15 cellular contexts compared by ENCODE assay signal in genomic region chr18:46821856-46822711, GRCh38.
"Had no signal": no experiment of that assay in that cellular context is flagged by ENCODE, and none has a peak within 500 bp of the region (broad histone marks: within the 10 kb centered on the region; RNA-seq: fewer than 3 reads in every experiment).

No MANE protein-coding gene starts in this region.

- H3K27ac Mint-ChIP-seq: effector memory CD8-positive, alpha-beta T cell; nephron; T-helper 1 cell treated with Interleukin-12 subunit alpha and Interleukin-12 subunit beta and Interleukin-4 antibody, amounts not matched to agents 30 μg/mL and 1 μg/mL, for 36 hours had no signal

- H3K4me3 ChIP-seq: sigmoid colon, thoracic aorta had no signal

- H3K4me3 Mint-ChIP-seq: effector memory CD8-positive, alpha-beta T cell; nephron; T-helper 1 cell treated with Interleukin-12 subunit alpha and Interleukin-12 subunit beta and Interleukin-4 antibody, amounts not matched to agents 30 μg/mL and 1 μg/mL, for 36 hours had no signal

- H3K27me3 Mint-ChIP-seq: effector memory CD8-positive, alpha-beta T cell had no signal

- DNase-seq: activated CD4-positive, CD25-positive, alpha-beta regulatory T cell treated with anti-CD3 and anti-CD28 coated beads, Interleukin-2, amount 50 U/mL, for 72 hours; activated T-cell treated with anti-CD3 and anti-CD28 coated beads for 4 hours; central memory CD4-positive, alpha-beta T cell; effector memory CD8-positive, alpha-beta T cell; hippocampal formation; kidney glomerular epithelial cell; mesendoderm; sigmoid colon; stimulated activated CD4-positive, alpha-beta T cell treated with anti-CD3 and anti-CD28 coated beads, Interleukin-2, amount 100 ng/mL, for 24 hours; stimulated activated naive CD4-positive, alpha-beta T cell treated with Interleukin-2 at 50 U/mL for 16 hours had no signal

- H3K9me3 ChIP-seq: sigmoid colon, thoracic aorta had no signal

- H3K4me1 ChIP-seq: sigmoid colon had no signal

- ATAC-seq: effector memory CD8-positive, alpha-beta T cell; SK-N-SH treated with all-trans-retinoic acid at 6 μM for 48 hours had no signal

- H3K27me3 ChIP-seq: sigmoid colon had no signal

- H3K4me1 Mint-ChIP-seq: nephron had no signal

- H3K9me3 Mint-ChIP-seq: effector memory CD8-positive, alpha-beta T cell; nephron; T-helper 1 cell treated with Interleukin-12 subunit alpha and Interleukin-12 subunit beta and Interleukin-4 antibody, amounts not matched to agents 30 μg/mL and 1 μg/mL, for 36 hours had no signal

- H3K27ac ChIP-seq: epithelial cell of prostate, sigmoid colon, thoracic aorta had no signal
